Comparison of ENCODE assay signal across 21 cellular contexts in genomic region chr17:69578385-69578936, GRCh38.
"Had no signal": no experiment of that assay in that cellular context is flagged by ENCODE, and none has a peak within 500 bp of the region (broad histone marks: within the 10 kb centered on the region; RNA-seq: fewer than 3 reads in every experiment).

No MANE protein-coding gene starts in this region.

- H3K27ac ChIP-seq: dorsolateral prefrontal cortex, neutrophil, pancreas, right lobe of liver, VCaP had no signal

- H3K4me1 ChIP-seq: pancreas, right lobe of liver had no signal

- DNase-seq: activated CD4-positive, alpha-beta T cell treated with anti-CD3 and anti-CD28 coated beads, Interleukin-2, amount 50 U/mL, for 1 hour; activated CD4-positive, CD25-positive, alpha-beta regulatory T cell treated with anti-CD3 and anti-CD28 coated beads, Interleukin-2, amount 50 U/mL, for 72 hours; activated CD8-positive, alpha-beta memory T cell treated with anti-CD3 and anti-CD28 coated beads for 24 hours; activated CD8-positive, alpha-beta memory T cell treated with anti-CD3 and anti-CD28 coated beads, Interleukin-2, amount 50 U/mL, for 48 hours; activated effector memory CD4-positive, alpha-beta T cell treated with Interleukin-2 at 50 U/mL for 16 hours; activated naive CD4-positive, alpha-beta T cell treated with anti-CD3 and anti-CD28 coated beads, Interleukin-2, amount 10 ng/mL, durations not matched to agents 7 days and 5 days; activated naive CD8-positive, alpha-beta T cell treated with anti-CD3 and anti-CD28 coated beads, Interleukin-2, amount 50 U/mL, for 24 hours; activated T-cell treated with anti-CD3 and anti-CD28 coated beads, Interleukin-2, amount 50 U/mL, for 48 hours; anterior cingulate cortex; caudate nucleus; dorsolateral prefrontal cortex; mesendoderm; natural killer cell; pancreas; right lobe of liver; small intestine; stimulated activated CD4-positive, alpha-beta T cell treated with anti-CD3 and anti-CD28 coated beads, Interleukin-15, amount 100 ng/mL, for 24 hours; stimulated activated CD4-positive, alpha-beta T cell treated with anti-CD3 and anti-CD28 coated beads, Interleukin-2, amount 100 ng/mL, for 48 hours; stimulated activated naive CD8-positive, alpha-beta T cell treated with anti-CD3 and anti-CD28 coated beads, Interleukin-15, amount 100 ng/mL, for 72 hours had no signal

- H3K4me3 ChIP-seq: dorsolateral prefrontal cortex, pancreas, right lobe of liver had no signal

- ATAC-seq: activated naive CD8-positive, alpha-beta T cell treated with anti-CD3 and anti-CD28 coated beads, Interleukin-2, amount 50 U/mL, for 24 hours; natural killer cell; pancreas; right lobe of liver; stimulated activated naive CD8-positive, alpha-beta T cell treated with anti-CD3 and anti-CD28 coated beads, Interleukin-15, amount 100 ng/mL, for 72 hours had no signal

- H3K9me3 ChIP-seq: neutrophil, pancreas, right lobe of liver had no signal

- H3K36me3 ChIP-seq: neutrophil, pancreas, right lobe of liver had no signal

- H3K27me3 ChIP-seq: dorsolateral prefrontal cortex, right lobe of liver had no signal
